In the genomic region with DNA sequence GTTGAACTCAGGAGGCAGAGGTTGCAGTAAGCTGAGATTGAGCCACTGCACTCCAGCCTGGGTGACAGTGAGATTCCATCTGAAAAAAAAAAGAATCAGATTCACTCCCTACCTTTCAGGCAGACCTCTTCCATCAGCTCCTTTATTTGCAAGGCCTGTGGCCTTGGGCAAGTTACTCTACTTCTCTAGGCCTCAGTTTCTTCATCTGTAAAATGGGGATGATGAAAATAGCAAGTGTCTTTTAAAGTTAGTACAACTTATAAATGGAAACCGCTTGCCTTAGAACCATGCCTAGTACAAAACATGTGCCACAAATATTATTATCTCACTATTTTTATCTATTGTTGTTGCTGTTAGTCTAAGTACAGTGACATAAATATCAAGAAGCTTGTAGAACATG, we compare ENCODE assay signal across 1 cellular context.
TF ChIP-seq lines count a peak whose summit lies in the region.

No MANE protein-coding gene starts in this region.

TF ChIP-seq in K562, 482 proteins besides CTCF, POLR2A, EP300 and RAD21 (continued from another document):
- TF ChIP-seq BCLAF1 (IDR thresholded peaks at IDR 0.05; ENCODE audit: borderline replicate concordance in 1 of 2, control insufficient read depth in 1 of 2, low read depth in 2 of 2, low read length in 1 of 2) (no peak), MIER1 (IDR thresholded peaks at IDR 0.05; ENCODE audit: low read depth) (no peak)
- TF ChIP-seq, protein P1, sequence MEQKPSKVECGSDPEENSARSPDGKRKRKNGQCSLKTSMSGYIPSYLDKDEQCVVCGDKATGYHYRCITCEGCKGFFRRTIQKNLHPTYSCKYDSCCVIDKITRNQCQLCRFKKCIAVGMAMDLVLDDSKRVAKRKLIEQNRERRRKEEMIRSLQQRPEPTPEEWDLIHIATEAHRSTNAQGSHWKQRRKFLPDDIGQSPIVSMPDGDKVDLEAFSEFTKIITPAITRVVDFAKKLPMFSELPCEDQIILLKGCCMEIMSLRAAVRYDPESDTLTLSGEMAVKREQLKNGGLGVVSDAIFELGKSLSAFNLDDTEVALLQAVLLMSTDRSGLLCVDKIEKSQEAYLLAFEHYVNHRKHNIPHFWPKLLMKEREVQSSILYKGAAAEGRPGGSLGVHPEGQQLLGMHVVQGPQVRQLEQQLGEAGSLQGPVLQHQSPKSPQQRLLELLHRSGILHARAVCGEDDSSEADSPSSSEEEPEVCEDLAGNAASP (IDR thresholded peaks at IDR 0.05), result no peak
